2 cellular contexts compared by ENCODE assay signal in the genomic region with DNA sequence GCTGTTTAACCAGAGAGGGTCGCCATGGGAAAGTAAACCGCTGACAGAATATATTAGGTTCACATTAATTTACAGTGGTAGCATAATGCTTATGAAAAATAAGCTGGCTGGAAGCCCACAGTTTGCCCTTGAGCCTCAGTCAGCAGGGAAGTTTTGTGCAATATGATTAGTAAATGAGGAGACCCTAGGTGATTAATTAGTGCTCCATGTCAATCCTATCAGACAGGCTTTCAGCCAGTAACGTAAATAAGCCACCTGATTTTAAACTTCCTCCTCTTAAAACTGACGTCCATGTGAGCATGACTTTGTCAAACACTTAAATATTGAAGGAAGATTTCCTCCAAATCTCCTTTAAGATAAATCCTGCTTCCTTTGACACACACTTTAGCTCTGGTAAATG.
TF ChIP-seq lines count a peak whose summit lies in the region.

No MANE protein-coding gene starts in this region.

TF ChIP-seq in SK-N-SH, 30 proteins besides CTCF, POLR2A, EP300 and RAD21 (continued from another document):
- TF ChIP-seq, protein P1, sequence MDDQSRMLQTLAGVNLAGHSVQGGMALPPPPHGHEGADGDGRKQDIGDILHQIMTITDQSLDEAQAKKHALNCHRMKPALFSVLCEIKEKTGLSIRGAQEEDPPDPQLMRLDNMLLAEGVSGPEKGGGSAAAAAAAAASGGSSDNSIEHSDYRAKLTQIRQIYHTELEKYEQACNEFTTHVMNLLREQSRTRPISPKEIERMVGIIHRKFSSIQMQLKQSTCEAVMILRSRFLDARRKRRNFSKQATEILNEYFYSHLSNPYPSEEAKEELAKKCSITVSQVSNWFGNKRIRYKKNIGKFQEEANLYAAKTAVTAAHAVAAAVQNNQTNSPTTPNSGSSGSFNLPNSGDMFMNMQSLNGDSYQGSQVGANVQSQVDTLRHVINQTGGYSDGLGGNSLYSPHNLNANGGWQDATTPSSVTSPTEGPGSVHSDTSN (IDR thresholded peaks at IDR 0.05), result peak; percentile 8; the same call in 1 of the 2 replicates

TF ChIP-seq in endothelial cell of umbilical vein, 7 proteins besides CTCF, POLR2A, EP300 and RAD21 (continued from another document):
- no peak for TF ChIP-seq MAX (IDR thresholded peaks at IDR 0.05; ENCODE audit: insufficient read depth, insufficient read length)
- TF ChIP-seq GATA2 (IDR thresholded peaks at IDR 0.05; ENCODE audit: insufficient read depth, insufficient read length, low read depth, low read length), result no peak
- no peak for TF ChIP-seq EZH2 (IDR thresholded peaks at IDR 0.05; ENCODE audit: borderline replicate concordance, low read depth, low read length, severe bottlenecking)
- TF ChIP-seq POLR2AphosphoS5 (IDR thresholded peaks at IDR 0.05; ENCODE audit: insufficient read depth, low read depth, low read length), result no peak
